ENCODE assay signal across 8 cellular contexts in genomic region chr9:114611516-114612271, GRCh38. TPM values are rescaled to one million over a fixed set of nuclear protein-coding genes. Genes with fewer than 3 reads are reported as not detected.
A peak's percentile ranks its signal among the peaks of the same experiment; 100 is the strongest.
DNase-seq lines count a peak whose midpoint lies in the region; ATAC-seq and TF ChIP-seq lines count a peak whose summit lies in the region.

No MANE protein-coding gene starts in this region.

- peaks cover 16% of the 10 kb centered on the region for H3K4me1 ChIP-seq in HUES64 (ENCODE audit: insufficient read depth, low read length)
- peaks cover 22% of the 10 kb centered on the region for H3K4me1 ChIP-seq in skeletal muscle satellite cell (ENCODE audit: control insufficient read depth, insufficient read depth, low read length)

- WGBS in HUES64: 11% methylated on average over 58 of the region's 58 CpGs

- no peaks in the 10 kb centered on the region for H3K36me3 ChIP-seq in HUES64 (ENCODE audit: insufficient read depth, low read length)
- H3K36me3 ChIP-seq in brain microvascular endothelial cell (replicated peaks): no peaks in the 10 kb centered on the region
- H3K36me3 ChIP-seq in skeletal muscle satellite cell (ENCODE audit: insufficient read depth, low read length): no peaks in the 10 kb centered on the region

- no peak overlapping the region; the same call in 1 of the 2 replicates for H3K27ac ChIP-seq in HUES64 (ENCODE audit: low read depth, low read length)
- H3K27ac ChIP-seq in brain microvascular endothelial cell: peak overlapping the region; percentile 60

- H3K9me3 ChIP-seq in HUES64 (ENCODE audit: insufficient read depth, low read depth, low read length) (no peaks in the 10 kb centered on the region), skeletal muscle satellite cell (replicated peaks; ENCODE audit: low read length) (no peaks in the 10 kb centered on the region)

- H3K4me3 ChIP-seq in HUES64 (ENCODE audit: low read length): peak overlapping the region; percentile 63
- peak overlapping the region; percentile 64 for H3K4me3 ChIP-seq in brain microvascular endothelial cell (ENCODE audit: low read depth, low read length)
- peak overlapping the region; percentile 63 for H3K4me3 ChIP-seq in skeletal muscle satellite cell (ENCODE audit: low read length)

- TF ChIP-seq CTCF in brain microvascular endothelial cell (IDR thresholded peaks at IDR 0.05; ENCODE audit: low read depth, low read length, missing control alignments): no peak

- DNase-seq in ELR (ENCODE audit: low read depth) (peak; percentile 69), brain microvascular endothelial cell (peak; percentile 37), iPS-NIHi11 (ENCODE audit: low spot score) (peak; percentile 83), COLO829 (ENCODE audit: low spot score) (no peak)

- ATAC-seq in GM21515 (IDR thresholded peaks at IDR 0.05; ENCODE audit: unreplicated experiment) (peak; percentile 39), SK-N-SH treated with all-trans-retinoic acid at 6 μM for 48 hours (peak; percentile 91)

- H3K9ac ChIP-seq in HUES64 (ENCODE audit: low read depth, low read length) (peak overlapping the region; percentile 76), skeletal muscle satellite cell (ENCODE audit: low read depth, low read length) (peak overlapping the region; percentile 82)

- in situ Hi-C loops in brain microvascular endothelial cell (cut with HindIII; ENCODE audit: low pct_ligation_motif_present, low sequenced_read_pairs): no loop called here

- peak overlapping the region; percentile 79 for H3K4me2 ChIP-seq in skeletal muscle satellite cell (ENCODE audit: low read length)

- H3K27me3 ChIP-seq in HUES64 (ENCODE audit: insufficient read depth, low read length) (peaks cover 11% of the 10 kb centered on the region), brain microvascular endothelial cell (replicated peaks) (no peaks in the 10 kb centered on the region), skeletal muscle satellite cell (ENCODE audit: control insufficient read depth, insufficient read depth, low read length) (no peaks in the 10 kb centered on the region)

TF ChIP-seq in SK-N-SH treated with all-trans-retinoic acid at 6 μM for 48 hours, 23 proteins besides CTCF, POLR2A, EP300 and RAD21:
- TF ChIP-seq ZNF70 (CRISPR knock-in tag; IDR thresholded peaks at IDR 0.05) (0 out of 2 replicates have a peak, but pooled peaks have one; percentile 3), ZFP3 (CRISPR knock-in tag; IDR thresholded peaks at IDR 0.05) (no peak)

RNA-seq across cellular contexts. Expression of gene TMEM268, which starts 0.6 kb away (rescaled TPM):
- polyA plus RNA-seq in HUES64 (2013, experiment 1 of 2): 6.9 TPM
- 6.3 TPM for polyA plus RNA-seq in HUES64 (2013, experiment 2 of 2)
- 2.3 and 3.3 TPM in 2 replicates for total RNA-seq in skeletal muscle satellite cell (2012; rRNA removed)

RNA-seq across cellular contexts. Expression of gene ATP6V1G1, which starts 24.1 kb away (rescaled TPM):
- 192 TPM for polyA plus RNA-seq in HUES64 (2013, experiment 1 of 2)
- polyA plus RNA-seq in HUES64 (2013, experiment 2 of 2): 175 TPM
- total RNA-seq in skeletal muscle satellite cell (2012; rRNA removed): 106 and 121 TPM in 2 replicates

RNA-seq across cellular contexts. Expression of gene TEX53, which starts 45.9 kb away (rescaled TPM):
- polyA plus RNA-seq in HUES64 (2013, experiment 1 of 2): not detected
- polyA plus RNA-seq in HUES64 (2013, experiment 2 of 2): not detected
- not detected in 2 replicates for total RNA-seq in skeletal muscle satellite cell (2012; rRNA removed)
